In genomic region chr20:21395039-21395665, GRCh38 we compare ENCODE assay signal across 1 cellular context.
TF ChIP-seq lines count a peak whose summit lies in the region.

No MANE protein-coding gene starts in this region.

TF ChIP-seq in HEK293, 187 proteins besides CTCF, POLR2A, EP300 and RAD21 (continued from another document):
- peak; percentile 79 for TF ChIP-seq PRDM6 (tag by site-specific recombination; IDR thresholded peaks at IDR 0.05)
- no peak for TF ChIP-seq ZNF624 (tag by site-specific recombination; IDR thresholded peaks at IDR 0.05)
- TF ChIP-seq ATF2 (tag by site-specific recombination; IDR thresholded peaks at IDR 0.05; ENCODE audit: low read depth): no peak
- TF ChIP-seq WT1 (tag by site-specific recombination; IDR thresholded peaks at IDR 0.05): no peak
- no peak for TF ChIP-seq ZFP37 (tag by site-specific recombination; IDR thresholded peaks at IDR 0.05)
- TF ChIP-seq ZNF155 (tag by site-specific recombination; IDR thresholded peaks at IDR 0.05): no peak
TF ChIP-seq in HEK293: peak in this region for 1.
